ENCODE assay signal across 8 cellular contexts in the genomic region with DNA sequence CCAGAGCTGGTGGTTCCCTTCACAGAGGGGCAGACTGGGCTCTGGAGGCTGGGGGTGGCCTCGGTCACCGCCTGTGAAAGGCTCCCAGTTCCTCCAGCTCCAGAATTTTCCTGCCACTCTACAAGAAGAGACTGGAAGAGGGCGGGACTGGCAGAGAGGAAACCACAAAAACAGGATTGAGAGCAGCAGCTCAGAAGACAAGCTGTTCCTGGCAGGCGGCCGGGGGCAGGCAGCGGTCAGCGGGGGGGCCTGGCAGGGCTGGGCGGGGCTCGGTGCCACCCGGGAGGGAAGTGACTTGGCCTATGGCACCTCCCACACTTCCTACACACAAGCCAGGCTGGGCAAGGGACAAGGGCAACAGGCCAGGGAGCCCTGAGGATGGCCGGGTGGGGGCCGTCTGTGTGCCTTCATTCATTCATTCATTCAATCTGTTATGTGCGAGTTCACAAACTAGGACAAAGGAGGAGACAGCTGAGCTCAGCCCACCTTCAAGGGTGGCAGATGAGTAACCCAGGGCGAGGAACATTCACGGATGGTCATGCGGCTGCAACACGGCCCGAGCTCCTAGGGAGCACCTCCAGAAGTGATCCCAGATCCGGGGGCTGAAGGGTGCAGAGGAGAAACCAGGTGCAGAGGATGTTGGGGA. TPM values are rescaled to one million over a fixed set of nuclear protein-coding genes. Genes with fewer than 3 reads are reported as not detected.
DNase-seq lines count a peak whose midpoint lies in the region; ATAC-seq and TF ChIP-seq lines count a peak whose summit lies in the region.

No MANE protein-coding gene starts in this region.

- H3K27ac Mint-ChIP-seq in activated T-helper 17 cell treated with anti-CD3 and anti-CD28 coated beads, Interleukin-2, amount 50 U/mL, for 72 hours = peak overlapping the region; percentile 87
- peak overlapping the region in 1 of 2 donors; percentile 82 for H3K27ac Mint-ChIP-seq in natural killer cell

- no peaks in the 10 kb centered on the region for H3K27me3 Mint-ChIP-seq in activated T-helper 17 cell treated with anti-CD3 and anti-CD28 coated beads, Interleukin-2, amount 50 U/mL, for 72 hours
- H3K27me3 Mint-ChIP-seq in natural killer cell (ENCODE audit: low read depth in 2 of 2) = no peaks in the 10 kb centered on the region

- peak overlapping the region; percentile 81 for H3K4me3 Mint-ChIP-seq in activated T-helper 17 cell treated with anti-CD3 and anti-CD28 coated beads, Interleukin-2, amount 50 U/mL, for 72 hours
- H3K4me3 Mint-ChIP-seq in natural killer cell = peak overlapping the region; percentile 84

- no peaks in the 10 kb centered on the region for H3K36me3 Mint-ChIP-seq in activated T-helper 17 cell treated with anti-CD3 and anti-CD28 coated beads, Interleukin-2, amount 50 U/mL, for 72 hours (ENCODE audit: low read depth)
- no peaks in the 10 kb centered on the region for H3K36me3 Mint-ChIP-seq in natural killer cell

- H3K9me3 Mint-ChIP-seq in activated T-helper 17 cell treated with anti-CD3 and anti-CD28 coated beads, Interleukin-2, amount 50 U/mL, for 72 hours = no peaks in the 10 kb centered on the region
- no peaks in the 10 kb centered on the region for H3K9me3 Mint-ChIP-seq in natural killer cell

- peak; percentile 83 for ATAC-seq in activated T-helper 17 cell treated with anti-CD3 and anti-CD28 coated beads, Interleukin-2, amount 50 U/mL, for 72 hours (replicated peaks)
- ATAC-seq in natural killer cell (peak; percentile 45 to 82 (median 61)), GM21529 (IDR thresholded peaks at IDR 0.05; ENCODE audit: unreplicated experiment) (no peak)

- intact Hi-C loops in natural killer cell (cut with micrococcal nuclease) = no loop called here

- peak; percentile 27 for DNase-seq in stimulated activated CD4-positive, alpha-beta T cell treated with anti-CD3 and anti-CD28 coated beads, Interleukin-12 subunit alpha, Interleukin-12 subunit beta, amount 100 ng/mL, for 4 hours
- DNase-seq in stimulated activated CD4-positive, alpha-beta T cell treated with anti-CD3 and anti-CD28 coated beads, Interleukin-4, amount 100 ng/mL, for 1 hour = no peak
- peak; percentile 84 for DNase-seq in NCI-H226
- peak; percentile 84 for DNase-seq in fibroblast of pulmonary artery (ENCODE audit: low read depth)
- DNase-seq in natural killer cell = peak; percentile 46
- DNase-seq in NCI-H526 treated with DMSO at 0.1 percent for 48 hours (lab: John Stamatoyannopoulos, UW) = no peak

- TF ChIP-seq CTCF in fibroblast of pulmonary artery (IDR thresholded peaks at IDR 0.05; ENCODE audit: low read length, missing control alignments) (no peak), natural killer cell (IDR thresholded peaks at IDR 0.05) (no peak)

- no peak overlapping the region for H3K4me3 ChIP-seq in fibroblast of pulmonary artery (replicated peaks; ENCODE audit: low read depth, low read length)

- peaks cover 17% of the 10 kb centered on the region for H3K4me1 Mint-ChIP-seq in activated T-helper 17 cell treated with anti-CD3 and anti-CD28 coated beads, Interleukin-2, amount 50 U/mL, for 72 hours
- peaks cover 19 to 27% of the 10 kb centered on the region in 2 donors for H3K4me1 Mint-ChIP-seq in natural killer cell

RNA-seq across cellular contexts. Expression of a gene that starts 16.9 kb away (rescaled TPM):
- 10 to 100 TPM; 44.2 to 56.0 TPM for total RNA-seq in activated T-helper 17 cell treated with anti-CD3 and anti-CD28 coated beads, Interleukin-2, amount 50 U/mL, for 72 hours
- total RNA-seq in natural killer cell = 10 to 100 TPM; 47.6 to 57.0 (median 53.4) TPM

RNA-seq across cellular contexts. Expression of a gene that starts 18.6 kb away (rescaled TPM):
- 100 to 1,000 TPM; 280 to 525 TPM for total RNA-seq in activated T-helper 17 cell treated with anti-CD3 and anti-CD28 coated beads, Interleukin-2, amount 50 U/mL, for 72 hours
- total RNA-seq in natural killer cell = 100 to 1,000 TPM; 259 to 389 (median 322) TPM

Comparison
In these comparisons a context has a peak if more than half of its experiments do, and no peak if none do; other contexts are left out.
1. DNase-seq: peak in stimulated activated CD4-positive, alpha-beta T cell treated with anti-CD3 and anti-CD28 coated beads, Interleukin-12 subunit alpha, Interleukin-12 subunit beta, amount 100 ng/mL, for 4 hours (single experiment), NCI-H226 (single experiment), fibroblast of pulmonary artery (single experiment) and natural killer cell (single experiment); none in stimulated activated CD4-positive, alpha-beta T cell treated with anti-CD3 and anti-CD28 coated beads, Interleukin-4, amount 100 ng/mL, for 1 hour (single experiment) and NCI-H526 treated with DMSO at 0.1 percent for 48 hours (single experiment).